14 cellular contexts compared by ENCODE assay signal in genomic region chr1:197218857-197219256, GRCh38. TPM values are rescaled to one million over a fixed set of nuclear protein-coding genes. Genes with fewer than 3 reads are reported as not detected.
DNase-seq lines count a peak whose midpoint lies in the region; ATAC-seq and TF ChIP-seq lines count a peak whose summit lies in the region.
"Had no signal": no experiment of that assay in that cellular context is flagged by ENCODE, and none has a peak within 500 bp of the region (broad histone marks: within the 10 kb centered on the region; RNA-seq: fewer than 3 reads in every experiment).

No MANE protein-coding gene starts in this region.

- no peaks in the 10 kb centered on the region for H3K36me3 Mint-ChIP-seq in stimulated activated naive CD8-positive, alpha-beta T cell treated with anti-CD3 and anti-CD28 coated beads, Interleukin-15, Interleukin-2, amounts not matched to agents 100 ng/mL and 50 ng/mL, for 24 hours (ENCODE audit: low read depth)
- peaks cover 4% of the 10 kb centered on the region for H3K36me3 Mint-ChIP-seq in endothelial cell (ENCODE audit: low read depth, unreplicated experiment)
- H3K36me3 Mint-ChIP-seq in naive thymus-derived CD8-positive, alpha-beta T cell, result peaks cover 0 to 17% (median 14%) of the 10 kb centered on the region in 3 donors

- no peaks in the 10 kb centered on the region for H3K9me2 ChIP-seq in Loucy (replicated peaks; ENCODE audit: low read depth, low read length)

- H3K9me3 Mint-ChIP-seq in stimulated activated naive CD8-positive, alpha-beta T cell treated with anti-CD3 and anti-CD28 coated beads, Interleukin-15, Interleukin-2, amounts not matched to agents 100 ng/mL and 50 ng/mL, for 24 hours, result no peaks in the 10 kb centered on the region
- H3K9me3 Mint-ChIP-seq in endothelial cell (ENCODE audit: unreplicated experiment), result no peaks in the 10 kb centered on the region
- H3K9me3 Mint-ChIP-seq in naive thymus-derived CD8-positive, alpha-beta T cell, result peaks cover 7 to 26% (median 15%) of the 10 kb centered on the region in 9 donors

- H3K9ac ChIP-seq in Loucy (ENCODE audit: low read depth, low read length, poor library complexity, severe bottlenecking), result no peak overlapping the region
- H3K9ac ChIP-seq: BLaER1 had no signal

- H3K4me3 Mint-ChIP-seq in stimulated activated naive CD8-positive, alpha-beta T cell treated with anti-CD3 and anti-CD28 coated beads, Interleukin-15, Interleukin-2, amounts not matched to agents 100 ng/mL and 50 ng/mL, for 24 hours, result no peak overlapping the region
- no peak overlapping the region for H3K4me3 Mint-ChIP-seq in endothelial cell (ENCODE audit: unreplicated experiment)
- H3K4me3 Mint-ChIP-seq in naive thymus-derived CD8-positive, alpha-beta T cell, result no peak overlapping the region
- H3K4me3 Mint-ChIP-seq: CD8-positive, alpha-beta memory T cell had no signal

- H3K27ac Mint-ChIP-seq in stimulated activated naive CD8-positive, alpha-beta T cell treated with anti-CD3 and anti-CD28 coated beads, Interleukin-15, Interleukin-2, amounts not matched to agents 100 ng/mL and 50 ng/mL, for 24 hours, result peak overlapping the region; percentile 38
- H3K27ac Mint-ChIP-seq in endothelial cell (ENCODE audit: unreplicated experiment), result peak overlapping the region; percentile 16
- no peak overlapping the region for H3K27ac Mint-ChIP-seq in naive thymus-derived CD8-positive, alpha-beta T cell
- H3K27ac Mint-ChIP-seq: CD8-positive, alpha-beta memory T cell had no signal

- POLR2A ChIA-PET in naive thymus-derived CD8-positive, alpha-beta T cell (lab: Charles Lee), result no interaction called here

- H3K4me3 ChIP-seq in Loucy (ENCODE audit: low read length, poor library complexity, severe bottlenecking), result no peak overlapping the region
- H3K4me3 ChIP-seq: BLaER1 had no signal

- no peaks in the 10 kb centered on the region for H3F3A ChIP-seq in Loucy (ENCODE audit: low read depth)

- no peaks in the 10 kb centered on the region for H4K20me1 ChIP-seq in Loucy (ENCODE audit: insufficient read depth, low read length, poor library complexity, severe bottlenecking)
- H4K20me1 ChIP-seq: BLaER1 had no signal

- no peaks in the 10 kb centered on the region for H3K27me3 ChIP-seq in Loucy (ENCODE audit: insufficient read depth, low read length, poor library complexity, severe bottlenecking)
- H3K27me3 ChIP-seq: BLaER1 had no signal

- DNase-seq in stimulated activated naive CD8-positive, alpha-beta T cell treated with anti-CD3 and anti-CD28 coated beads, Interleukin-15, Interleukin-2, amounts not matched to agents 100 U/mL and 50 U/mL, for 24 hours, result no peak
- DNase-seq in endothelial cell (ENCODE audit: low spot score) (no peak), DMS79 treated with DMSO at 0.1 percent for 48 hours (lab: John Stamatoyannopoulos, UW) (no peak), T-helper 2 cell (no peak)
- no peak for DNase-seq in naive thymus-derived CD8-positive, alpha-beta T cell
- DNase-seq: 8988T; AML-193; CD8-positive, alpha-beta memory T cell; DMS53 had no signal

- H3K4me1 Mint-ChIP-seq in stimulated activated naive CD8-positive, alpha-beta T cell treated with anti-CD3 and anti-CD28 coated beads, Interleukin-15, Interleukin-2, amounts not matched to agents 100 ng/mL and 50 ng/mL, for 24 hours (ENCODE audit: low read depth), result peaks cover 3% of the 10 kb centered on the region
- peaks cover 11% of the 10 kb centered on the region for H3K4me1 Mint-ChIP-seq in endothelial cell (ENCODE audit: unreplicated experiment)
- no peaks in the 10 kb centered on the region for H3K4me1 Mint-ChIP-seq in naive thymus-derived CD8-positive, alpha-beta T cell
- H3K4me1 Mint-ChIP-seq: CD8-positive, alpha-beta memory T cell had no signal

- TF ChIP-seq CTCF in Loucy (conservative IDR thresholded peaks at IDR 0.05; ENCODE audit: low read length) (no peak), endothelial cell (IDR thresholded peaks at IDR 0.05; ENCODE audit: unreplicated experiment) (no peak)

- H3K79me2 ChIP-seq in Loucy (ENCODE audit: insufficient read depth, low read length), result no peaks in the 10 kb centered on the region

- peaks cover 8% of the 10 kb centered on the region for H3K4me1 ChIP-seq in Loucy (ENCODE audit: insufficient read depth, low read length, poor library complexity, severe bottlenecking)

- ATAC-seq in stimulated activated naive CD8-positive, alpha-beta T cell treated with anti-CD3 and anti-CD28 coated beads, Interleukin-15, Interleukin-2, amounts not matched to agents 100 U/mL and 50 U/mL, for 24 hours, result no peak
- no peak for ATAC-seq in naive thymus-derived CD8-positive, alpha-beta T cell
- ATAC-seq: HCT116 had no signal

- H3K27me3 Mint-ChIP-seq in stimulated activated naive CD8-positive, alpha-beta T cell treated with anti-CD3 and anti-CD28 coated beads, Interleukin-15, Interleukin-2, amounts not matched to agents 100 ng/mL and 50 ng/mL, for 24 hours, result no peaks in the 10 kb centered on the region
- no peaks in the 10 kb centered on the region for H3K27me3 Mint-ChIP-seq in endothelial cell (ENCODE audit: unreplicated experiment)
- H3K27me3 Mint-ChIP-seq in naive thymus-derived CD8-positive, alpha-beta T cell, result no peaks in the 10 kb centered on the region

- H3K4me2 ChIP-seq in Loucy (ENCODE audit: low read depth, low read length, poor library complexity, severe bottlenecking), result no peak overlapping the region
- H3K4me2 ChIP-seq: BLaER1 had no signal

- no peaks in the 10 kb centered on the region for H3K9me3 ChIP-seq in Loucy (ENCODE audit: insufficient read depth, low read depth, low read length)
- H3K9me3 ChIP-seq: BLaER1 had no signal

- no peaks in the 10 kb centered on the region for H3K36me3 ChIP-seq in Loucy (ENCODE audit: insufficient read depth, low read length)
- H3K36me3 ChIP-seq: BLaER1 had no signal

- peak overlapping the region; percentile 97; the same call in 1 of the 2 replicates for H2AFZ ChIP-seq in Loucy (ENCODE audit: low read length)

RNA-seq across cellular contexts. Expression of gene ZBTB41, which starts 17.8 kb away (rescaled TPM):
- 7.6 TPM for total RNA-seq in endothelial cell (ENCODE audit: unreplicated experiment)
- total RNA-seq in naive thymus-derived CD8-positive, alpha-beta T cell, result 10 to 100 TPM; 10.6 to 12.4 TPM
- 1 to 10 TPM; 2.5 to 3.8 (median 2.9) TPM for polyA plus RNA-seq in naive thymus-derived CD8-positive, alpha-beta T cell

RNA-seq across cellular contexts. Expression of gene CRB1, which starts 49.2 kb away (rescaled TPM):
- total RNA-seq in endothelial cell (ENCODE audit: unreplicated experiment), result not detected
- total RNA-seq in naive thymus-derived CD8-positive, alpha-beta T cell, result under 1 TPM; 0.55 to 0.69 TPM
- under 1 TPM in 2 of 3 donors, not detected in 1; 0.20 to 0.42 TPM for polyA plus RNA-seq in naive thymus-derived CD8-positive, alpha-beta T cell
- total RNA-seq: Daoy had no signal

Comparison
In these comparisons a context has a peak if more than half of its experiments do, and no peak if none do; other contexts are left out.
1. H3K27ac Mint-ChIP-seq: peak in stimulated activated naive CD8-positive, alpha-beta T cell treated with anti-CD3 and anti-CD28 coated beads, Interleukin-15, Interleukin-2, amounts not matched to agents 100 ng/mL and 50 ng/mL, for 24 hours (single experiment) and endothelial cell (single experiment); none in naive thymus-derived CD8-positive, alpha-beta T cell (0 of 10).